10 cellular contexts compared by ENCODE assay signal in the genomic region with DNA sequence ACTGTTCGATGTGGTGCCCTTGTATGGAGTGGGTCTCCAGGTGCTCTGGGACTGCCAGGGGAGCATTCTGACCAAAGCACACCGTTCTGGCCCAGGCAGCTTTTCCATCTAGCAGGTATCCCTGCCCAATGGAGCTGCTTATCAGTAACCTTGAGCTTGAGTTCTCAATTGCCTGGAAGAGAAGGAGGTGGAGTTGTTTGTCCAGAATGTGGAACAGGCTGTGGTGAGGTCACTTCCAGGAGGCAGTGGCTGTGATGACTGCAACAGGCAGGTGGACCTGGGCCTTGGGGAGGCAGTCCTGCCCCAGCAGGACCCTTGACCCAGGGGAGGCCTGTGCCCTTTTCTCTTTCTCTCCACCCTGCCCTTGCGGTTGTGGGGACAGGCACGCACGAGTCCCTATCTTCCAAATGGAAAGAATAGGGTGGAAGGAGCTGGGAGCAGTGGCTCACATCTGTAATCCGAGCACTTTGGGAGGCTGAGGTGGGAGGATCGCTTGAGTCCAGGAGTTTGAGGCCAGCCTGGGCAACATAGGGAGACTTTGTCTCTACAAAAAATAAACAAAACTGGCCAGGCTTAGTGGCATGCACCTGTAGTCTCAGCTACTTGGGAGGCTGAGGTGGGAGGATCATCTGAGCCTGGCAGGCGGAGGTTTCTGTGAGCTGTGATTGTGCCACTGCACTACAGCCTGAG. TPM values are rescaled to one million over a fixed set of nuclear protein-coding genes. Genes with fewer than 3 reads are reported as not detected.
A peak's percentile ranks its signal among the peaks of the same experiment; 100 is the strongest.
DNase-seq lines count a peak whose midpoint lies in the region; ATAC-seq and TF ChIP-seq lines count a peak whose summit lies in the region.
"Had no signal": no experiment of that assay in that cellular context is flagged by ENCODE, and none has a peak within 500 bp of the region (broad histone marks: within the 10 kb centered on the region; RNA-seq: fewer than 3 reads in every experiment).

No MANE protein-coding gene starts in this region.

- ATAC-seq in activated CD8-positive, alpha-beta T cell treated with anti-CD3 and anti-CD28 coated beads, Interleukin-2, amount 10 ng/mL, durations not matched to agents 7 days and 5 days = no peak
- ATAC-seq in left lobe of liver = peak; percentile 7
- no peak for ATAC-seq in HG02623 (IDR thresholded peaks at IDR 0.05; ENCODE audit: unreplicated experiment)
- no peak for ATAC-seq in HG03432 (IDR thresholded peaks at IDR 0.05; ENCODE audit: unreplicated experiment)
- ATAC-seq in GM21390 (IDR thresholded peaks at IDR 0.05; ENCODE audit: unreplicated experiment) = no peak

- POLR2A ChIA-PET in activated CD8-positive, alpha-beta T cell treated with anti-CD3 and anti-CD28 coated beads, Interleukin-2, amount 10 ng/mL, durations not matched to agents 7 days and 5 days (lab: Charles Lee) = no interaction called here

- intact Hi-C loops in transverse colon (cut with DNase I; ENCODE audit: low total_unique reads) = no loop called here

- in situ Hi-C loops in transverse colon (cut with MboI; ENCODE audit: low pct_ligation_motif_present in 1 of 4, low pct_unique_long_range_greater_than_20kb in 1 of 4, low sequenced_read_pairs in 3 of 4) = no loop called here

- no peak for TF ChIP-seq CTCF in transverse colon (IDR thresholded peaks at IDR 0.05)

- no peak overlapping the region for H3K4me3 Mint-ChIP-seq in activated naive CD4-positive, alpha-beta T cell treated with anti-CD3 and anti-CD28 coated beads, Interleukin-2, amount 50 U/mL, for 24 hours
- H3K4me3 Mint-ChIP-seq in activated CD8-positive, alpha-beta T cell treated with anti-CD3 and anti-CD28 coated beads, Interleukin-2, amount 10 ng/mL, durations not matched to agents 7 days and 5 days = no peak overlapping the region
- H3K4me3 Mint-ChIP-seq: neural crest cell had no signal

- TF ChIP-seq POLR2A in transverse colon (IDR thresholded peaks at IDR 0.05) = no peak

- no peak for DNase-seq in activated naive CD4-positive, alpha-beta T cell treated with Interleukin-2 at 50 U/mL for 16 hours
- DNase-seq in activated CD8-positive, alpha-beta T cell treated with anti-CD3 and anti-CD28 coated beads, Interleukin-2, amount 10 ng/mL, durations not matched to agents 7 days and 5 days = no peak
- DNase-seq in left lobe of liver (ENCODE audit: low spot score) = no peak
- DNase-seq in transverse colon = peak; percentile 53
- DNase-seq: NCI-H774 had no signal

- H3K4me3 ChIP-seq in transverse colon = no peak overlapping the region

- no peaks in the 10 kb centered on the region for H3K9me3 ChIP-seq in transverse colon

- no peak for TF ChIP-seq EP300 in transverse colon (IDR thresholded peaks at IDR 0.05; ENCODE audit: low read depth)

- peak overlapping the region; percentile 51 to 88 (median 81) for H3K27ac ChIP-seq in transverse colon

- CTCF ChIA-PET in activated CD8-positive, alpha-beta T cell treated with anti-CD3 and anti-CD28 coated beads, Interleukin-2, amount 10 ng/mL, durations not matched to agents 7 days and 5 days (lab: Charles Lee) = interaction anchor here (1.0 to 1.6 kb wide), 2 partner anchors 37 to 341 kb away, joined by 3 to 4 read pairs; no protein-coding TSS in a partner anchor

- peaks cover 60% of the 10 kb centered on the region for H3K4me1 Mint-ChIP-seq in activated naive CD4-positive, alpha-beta T cell treated with anti-CD3 and anti-CD28 coated beads, Interleukin-2, amount 50 U/mL, for 24 hours
- H3K4me1 Mint-ChIP-seq in activated CD8-positive, alpha-beta T cell treated with anti-CD3 and anti-CD28 coated beads, Interleukin-2, amount 10 ng/mL, durations not matched to agents 7 days and 5 days (ENCODE audit: low read depth) = peaks cover 96% of the 10 kb centered on the region

- H3K36me3 ChIP-seq in transverse colon = no peaks in the 10 kb centered on the region

- no peaks in the 10 kb centered on the region for H3K9me3 Mint-ChIP-seq in activated naive CD4-positive, alpha-beta T cell treated with anti-CD3 and anti-CD28 coated beads, Interleukin-2, amount 50 U/mL, for 24 hours
- H3K9me3 Mint-ChIP-seq in activated CD8-positive, alpha-beta T cell treated with anti-CD3 and anti-CD28 coated beads, Interleukin-2, amount 10 ng/mL, durations not matched to agents 7 days and 5 days (ENCODE audit: insufficient read depth) = no peaks in the 10 kb centered on the region
- H3K9me3 Mint-ChIP-seq: neural crest cell had no signal

- H3K27ac Mint-ChIP-seq in activated naive CD4-positive, alpha-beta T cell treated with anti-CD3 and anti-CD28 coated beads, Interleukin-2, amount 50 U/mL, for 24 hours = peak overlapping the region; percentile 46
- H3K27ac Mint-ChIP-seq in activated CD8-positive, alpha-beta T cell treated with anti-CD3 and anti-CD28 coated beads, Interleukin-2, amount 10 ng/mL, durations not matched to agents 7 days and 5 days = peak overlapping the region; percentile 76

- no peaks in the 10 kb centered on the region for H3K27me3 ChIP-seq in transverse colon

- H3K36me3 Mint-ChIP-seq in activated naive CD4-positive, alpha-beta T cell treated with anti-CD3 and anti-CD28 coated beads, Interleukin-2, amount 50 U/mL, for 24 hours = no peaks in the 10 kb centered on the region
- peaks cover 63% of the 10 kb centered on the region for H3K36me3 Mint-ChIP-seq in activated CD8-positive, alpha-beta T cell treated with anti-CD3 and anti-CD28 coated beads, Interleukin-2, amount 10 ng/mL, durations not matched to agents 7 days and 5 days (ENCODE audit: low read depth)

- WGBS in transverse colon (ENCODE audit: low coverage in 1 of 2), 2 donors = 78 to 100% methylated on average over 1 to 8 of the region's 8 CpGs

- no peaks in the 10 kb centered on the region for H3K27me3 Mint-ChIP-seq in activated naive CD4-positive, alpha-beta T cell treated with anti-CD3 and anti-CD28 coated beads, Interleukin-2, amount 50 U/mL, for 24 hours
- H3K27me3 Mint-ChIP-seq in activated CD8-positive, alpha-beta T cell treated with anti-CD3 and anti-CD28 coated beads, Interleukin-2, amount 10 ng/mL, durations not matched to agents 7 days and 5 days (ENCODE audit: low read depth) = no peaks in the 10 kb centered on the region

- peaks cover 42 to 56% (median 43%) of the 10 kb centered on the region in 4 donors for H3K4me1 ChIP-seq in transverse colon

RNA-seq across cellular contexts. Expression of a gene that starts 40.8 kb away (rescaled TPM):
- 10 to 100 TPM; 59.3 to 61.0 TPM for total RNA-seq in activated CD8-positive, alpha-beta T cell treated with anti-CD3 and anti-CD28 coated beads, Interleukin-2, amount 10 ng/mL, durations not matched to agents 7 days and 5 days
- total RNA-seq in left lobe of liver (15.7 TPM), transverse colon (100 to 1,000 TPM in 1 of 4 donors, 10 to 100 TPM in 3; 40.2 to 212 (median 51.2) TPM)
